9 cellular contexts compared by ENCODE assay signal in genomic region chr20:61253264-61253639, GRCh38. TPM values are rescaled to one million over a fixed set of nuclear protein-coding genes. Genes with fewer than 3 reads are reported as not detected.
DNase-seq lines count a peak whose midpoint lies in the region; ATAC-seq and TF ChIP-seq lines count a peak whose summit lies in the region.
"Had no signal": no experiment of that assay in that cellular context is flagged by ENCODE, and none has a peak within 500 bp of the region (broad histone marks: within the 10 kb centered on the region; RNA-seq: fewer than 3 reads in every experiment).

No MANE protein-coding gene starts in this region.

- no peak overlapping the region for H3K27ac Mint-ChIP-seq in endothelial cell (ENCODE audit: unreplicated experiment)
- H3K27ac Mint-ChIP-seq: memory B cell had no signal

- TF ChIP-seq CTCF in endothelial cell (IDR thresholded peaks at IDR 0.05; ENCODE audit: unreplicated experiment), result peak; percentile 15

- intact Hi-C loops in left colon (cut with DNase I, micrococcal nuclease), result no loop called here

- H3K4me3 ChIP-seq in HUES64 (ENCODE audit: low read length), result peak overlapping the region; percentile 63

- peaks cover 15% of the 10 kb centered on the region for H3K4me1 Mint-ChIP-seq in endothelial cell (ENCODE audit: unreplicated experiment)
- H3K4me1 Mint-ChIP-seq: memory B cell had no signal

- H3K36me3 Mint-ChIP-seq in endothelial cell (ENCODE audit: low read depth, unreplicated experiment), result no peaks in the 10 kb centered on the region
- H3K36me3 Mint-ChIP-seq: memory B cell had no signal

- DNase-seq in AG08396 (ENCODE audit: low spot score) (peak; percentile 86), endothelial cell (ENCODE audit: low spot score) (peak; percentile 51), midbrain (lab: John Stamatoyannopoulos, UW) (peak; percentile 20), HUDEP-2 (lab: John Stamatoyannopoulos, UW; ENCODE audit: unreplicated experiment in 76 of 76) (no peak), left colon (no peak)

- H3K9me3 Mint-ChIP-seq in endothelial cell (ENCODE audit: unreplicated experiment), result no peaks in the 10 kb centered on the region

- no peak overlapping the region for H3K4me3 Mint-ChIP-seq in endothelial cell (ENCODE audit: unreplicated experiment)
- H3K4me3 Mint-ChIP-seq: memory B cell had no signal

- H3K4me1 ChIP-seq in HUES64 (ENCODE audit: insufficient read depth, low read length), result peaks cover 15% of the 10 kb centered on the region; the same call in 1 of the 2 replicates

- peaks cover 79% of the 10 kb centered on the region for H3K27me3 ChIP-seq in HUES64 (ENCODE audit: insufficient read depth, low read length)

- H3K9me3 ChIP-seq in HUES64 (ENCODE audit: insufficient read depth, low read depth, low read length), result no peaks in the 10 kb centered on the region

- H3K27ac ChIP-seq in HUES64 (ENCODE audit: low read depth, low read length), result no peak overlapping the region

- H3K27me3 Mint-ChIP-seq in endothelial cell (ENCODE audit: unreplicated experiment), result peaks cover 32% of the 10 kb centered on the region

- no peak for ATAC-seq in HG02938 (IDR thresholded peaks at IDR 0.05; ENCODE audit: unreplicated experiment)
- no peak for ATAC-seq in HG02973 (IDR thresholded peaks at IDR 0.05; ENCODE audit: unreplicated experiment)
- no peak for ATAC-seq in left colon

- WGBS in HUES64, result under 1% methylated on average over 51 of the region's 51 CpGs

- H3K9ac ChIP-seq in HUES64 (ENCODE audit: low read depth, low read length), result peak overlapping the region; percentile 42; the same call in 1 of the 2 replicates

- peaks cover 5% of the 10 kb centered on the region; the same call in 1 of the 2 replicates for H3K36me3 ChIP-seq in HUES64 (ENCODE audit: insufficient read depth, low read length)

RNA-seq across cellular contexts. Expression of gene CDH4, which starts 1.2 kb away (rescaled TPM):
- polyA plus RNA-seq in HUES64 (2013, experiment 1 of 2), result 7.1 TPM
- polyA plus RNA-seq in HUES64 (2013, experiment 2 of 2), result 7.5 TPM
- 0.23 TPM for total RNA-seq in endothelial cell (ENCODE audit: unreplicated experiment)
- total RNA-seq in left colon, result under 1 TPM in 1 of 2 donors, not detected in 1; 0.06 TPM

Comparison
In these comparisons a context has a peak if more than half of its experiments do, and no peak if none do; other contexts are left out.
1. DNase-seq: peak in AG08396 (single experiment), endothelial cell (single experiment) and midbrain (single experiment); none in HUDEP-2 (0 of 76) and left colon (0 of 2).